12 cellular contexts compared by ENCODE assay signal in genomic region chr2:7020939-7021470, GRCh38.
"Had no signal": no experiment of that assay in that cellular context is flagged by ENCODE, and none has a peak within 500 bp of the region (broad histone marks: within the 10 kb centered on the region; RNA-seq: fewer than 3 reads in every experiment).

No MANE protein-coding gene starts in this region.

- H3K27me3 Mint-ChIP-seq: dendritic cell treated with granulocyte-macrophage colony-stimulating factor and Interleukin-4, amounts not matched to agents 40 ng/mL and 50 ng/mL, for 4 days; naive thymus-derived CD8-positive, alpha-beta T cell had no signal

- H3K4me3 ChIP-seq: lung, tibial nerve had no signal

- H3K4me3 Mint-ChIP-seq: dendritic cell treated with granulocyte-macrophage colony-stimulating factor and Interleukin-4, amounts not matched to agents 40 ng/mL and 50 ng/mL, for 4 days; naive thymus-derived CD8-positive, alpha-beta T cell had no signal

- DNase-seq: activated CD4-positive, alpha-beta T cell treated with anti-CD3 and anti-CD28 coated beads, Interleukin-2, amount 50 U/mL, for 1 hour; activated T-cell treated with anti-CD3 and anti-CD28 coated beads for 4 hours; left cardiac atrium; naive thymus-derived CD8-positive, alpha-beta T cell; occipital lobe; SIG-M5; stimulated activated CD4-positive, alpha-beta T cell treated with anti-CD3 and anti-CD28 coated beads, Interleukin-4, amount 100 ng/mL, for 24 hours; T-helper 2 cell had no signal

- H3K27ac Mint-ChIP-seq: dendritic cell treated with granulocyte-macrophage colony-stimulating factor and Interleukin-4, amounts not matched to agents 40 ng/mL and 50 ng/mL, for 4 days had no signal

- H3K27me3 ChIP-seq: tibial nerve had no signal

- H3K9me3 Mint-ChIP-seq: dendritic cell treated with granulocyte-macrophage colony-stimulating factor and Interleukin-4, amounts not matched to agents 40 ng/mL and 50 ng/mL, for 4 days; naive thymus-derived CD8-positive, alpha-beta T cell had no signal

- H3K9me3 ChIP-seq: tibial nerve had no signal

- ATAC-seq: esophagus mucosa; left cardiac atrium; naive thymus-derived CD8-positive, alpha-beta T cell had no signal
